In genomic region chr22:29306175-29306829, GRCh38 we compare ENCODE assay signal across 8 cellular contexts. TPM values are rescaled to one million over a fixed set of nuclear protein-coding genes. Genes with fewer than 3 reads are reported as not detected.
DNase-seq lines count a peak whose midpoint lies in the region; ATAC-seq and TF ChIP-seq lines count a peak whose summit lies in the region.

Gene GAS2L1, plus strand, starts transcription at chr22:29306650. Its CDS starts 1,456 bp downstream, at chr22:29308106.

- H3K36me3 ChIP-seq in A673 (ENCODE audit: insufficient read depth, low read length, poor library complexity, severe bottlenecking) (no peaks in the 10 kb centered on the region), mesendoderm (ENCODE audit: control insufficient read depth, insufficient read depth, low read length) (no peaks in the 10 kb centered on the region)

- no peaks in the 10 kb centered on the region for H3K9me3 Mint-ChIP-seq in activated CD8-positive, alpha-beta T cell treated with anti-CD3 and anti-CD28 coated beads, Interleukin-2, amount 10 ng/mL, durations not matched to agents 7 days and 5 days (ENCODE audit: insufficient read depth)

- H4K5ac ChIP-seq in mesendoderm (ENCODE audit: low read length) = no peak within 1 kb of the TSS

- no peaks in the 10 kb centered on the region for H3K79me2 ChIP-seq in mesendoderm (ENCODE audit: control insufficient read depth, insufficient read depth, low read length)

- peak within 1 kb of the TSS; percentile 96 for H2BK5ac ChIP-seq in mesendoderm (ENCODE audit: low read length)

- H3K56ac ChIP-seq in mesendoderm (ENCODE audit: low read length) = peak within 1 kb of the TSS; percentile 90

- peak within 1 kb of the TSS; percentile 68 for H4K8ac ChIP-seq in mesendoderm (ENCODE audit: low read depth, low read length)

- no TSS peak for BruUV-seq in A673 (replicated peaks; lab: Mats Ljungman, UMichigan)

- peak within 1 kb of the TSS; percentile 65 for H3K27ac Mint-ChIP-seq in activated CD8-positive, alpha-beta T cell treated with anti-CD3 and anti-CD28 coated beads, Interleukin-2, amount 10 ng/mL, durations not matched to agents 7 days and 5 days

- H3K23ac ChIP-seq in mesendoderm (ENCODE audit: low read length) = peak within 1 kb of the TSS; percentile 99

- CTCF ChIA-PET in A673 (lab: Charles Lee) = interaction anchor here (0.5 to 0.7 kb wide), 2 partner anchors 11 to 1890 kb away, joined by 4 to 8 read pairs; no protein-coding TSS in a partner anchor
- CTCF ChIA-PET in activated CD8-positive, alpha-beta T cell treated with anti-CD3 and anti-CD28 coated beads, Interleukin-2, amount 10 ng/mL, durations not matched to agents 7 days and 5 days (lab: Charles Lee) = interaction anchor here (0.6 to 1.0 kb wide), 4 partner anchors 11 to 80 kb away, joined by 3 read pairs; no protein-coding TSS in a partner anchor

- peak within 1 kb of the TSS; percentile 91 for H3K18ac ChIP-seq in mesendoderm (ENCODE audit: low read length)

- H3K9ac ChIP-seq in mesendoderm (ENCODE audit: low read length) = peak within 1 kb of the TSS; percentile 77

- H3K27ac ChIP-seq in A673 (ENCODE audit: low read depth, low read length, poor library complexity, severe bottlenecking) = peak within 1 kb of the TSS; percentile 83
- H3K27ac ChIP-seq in epithelial cell of prostate = peak within 1 kb of the TSS; percentile 42
- H3K27ac ChIP-seq in mesendoderm (ENCODE audit: low read depth, low read length) = peak within 1 kb of the TSS; percentile 99

- H3K4me2 ChIP-seq in mesendoderm (ENCODE audit: low read length) = peak within 1 kb of the TSS; percentile 84

- peak within 1 kb of the TSS; percentile 39 for H2BK15ac ChIP-seq in mesendoderm (replicated peaks; ENCODE audit: low read depth)

- H3K4me1 Mint-ChIP-seq in activated CD8-positive, alpha-beta T cell treated with anti-CD3 and anti-CD28 coated beads, Interleukin-2, amount 10 ng/mL, durations not matched to agents 7 days and 5 days (ENCODE audit: low read depth) = peaks cover 43% of the 10 kb centered on the region

- POLR2A ChIA-PET in A673 (lab: Charles Lee; ENCODE audit: low non-redundant PET) = interaction anchor here (0.6 kb wide), 1 partner anchor 849 kb away, joined by 7 read pairs; no protein-coding TSS in a partner anchor
- POLR2A ChIA-PET in activated CD8-positive, alpha-beta T cell treated with anti-CD3 and anti-CD28 coated beads, Interleukin-2, amount 10 ng/mL, durations not matched to agents 7 days and 5 days (lab: Charles Lee) = interaction anchor here (0.7 to 1.6 kb wide), 2 partner anchors 37 to 38 kb away, joined by 3 read pairs; partner anchors contain the start of gene EWSR1

- peak within 1 kb of the TSS; percentile 98 for H2AK5ac ChIP-seq in mesendoderm (ENCODE audit: low read length)

- H3K4me1 ChIP-seq in A673 (ENCODE audit: insufficient read depth, low read length, poor library complexity, severe bottlenecking) (peaks cover 22% of the 10 kb centered on the region), mesendoderm (ENCODE audit: control insufficient read depth, low read depth, low read length) (peaks cover 5% of the 10 kb centered on the region)

- intact Hi-C loops in A673 (cut with micrococcal nuclease; ENCODE audit: unreplicated experiment) = no loop called here

- H3K4me3 ChIP-seq in A673 (ENCODE audit: low read depth, low read length, poor library complexity, severe bottlenecking) (peak within 1 kb of the TSS; percentile 60), GM08714 (ENCODE audit: low read length) (peak within 1 kb of the TSS; percentile 10; the same call in 1 of the 2 replicates), mesendoderm (ENCODE audit: low read length) (peak within 1 kb of the TSS; percentile 42)

- H3K9me3 ChIP-seq in A673 (ENCODE audit: low read depth, low read length, poor library complexity, severe bottlenecking) = no peaks in the 10 kb centered on the region

- H3K27me3 ChIP-seq in A673 (replicated peaks; ENCODE audit: insufficient read depth, low read depth, low read length, poor library complexity) = no peaks in the 10 kb centered on the region
- no peaks in the 10 kb centered on the region for H3K27me3 ChIP-seq in mesendoderm (ENCODE audit: insufficient read depth, low read length, poor library complexity)

- TF ChIP-seq CTCF in A673 (conservative IDR thresholded peaks at IDR 0.05; ENCODE audit: low read depth, low read length) = peak; percentile 38; the same call in 1 of the 2 replicates

- H2BK120ac ChIP-seq in mesendoderm (ENCODE audit: low read depth, low read length) = peak within 1 kb of the TSS; percentile 31

- DNase-seq in A673 (ENCODE audit: low spot score) (peak; percentile 85), NCI-H2196 treated with DMSO at 0.1 percent for 48 hours (lab: John Stamatoyannopoulos, UW; ENCODE audit: unreplicated experiment) (peak; percentile 19), epithelial cell of prostate (ENCODE audit: low read depth, low spot score) (no peak), mesendoderm (peak; percentile 92), stromal cell of bone marrow (ENCODE audit: low read depth) (peak; percentile 68), NCI-H1048 (lab: John Stamatoyannopoulos, UW) (no peak)
- peak; percentile 74 for DNase-seq in activated CD8-positive, alpha-beta T cell treated with anti-CD3 and anti-CD28 coated beads, Interleukin-2, amount 10 ng/mL, durations not matched to agents 7 days and 5 days

- peaks cover 1% of the 10 kb centered on the region for H3K36me3 Mint-ChIP-seq in activated CD8-positive, alpha-beta T cell treated with anti-CD3 and anti-CD28 coated beads, Interleukin-2, amount 10 ng/mL, durations not matched to agents 7 days and 5 days (ENCODE audit: low read depth)

- peak within 1 kb of the TSS; percentile 60 for H3K4ac ChIP-seq in mesendoderm (ENCODE audit: low read depth, low read length)

- peak; percentile 48 for ATAC-seq in activated CD8-positive, alpha-beta T cell treated with anti-CD3 and anti-CD28 coated beads, Interleukin-2, amount 10 ng/mL, durations not matched to agents 7 days and 5 days

- peak within 1 kb of the TSS; percentile 75 for H3K4me3 Mint-ChIP-seq in activated CD8-positive, alpha-beta T cell treated with anti-CD3 and anti-CD28 coated beads, Interleukin-2, amount 10 ng/mL, durations not matched to agents 7 days and 5 days

- WGBS in mesendoderm (ENCODE audit: extremely low coverage, insufficient coverage, low lambda C conversion rate) = no CpG with 5 or more reads among the region's 40 CpGs

- no peaks in the 10 kb centered on the region for H3K79me1 ChIP-seq in mesendoderm (ENCODE audit: low read length)

- H3K27me3 Mint-ChIP-seq in activated CD8-positive, alpha-beta T cell treated with anti-CD3 and anti-CD28 coated beads, Interleukin-2, amount 10 ng/mL, durations not matched to agents 7 days and 5 days (ENCODE audit: low read depth) = peaks cover 15% of the 10 kb centered on the region

RNA-seq across cellular contexts. Expression of gene GAS2L1, which starts in this region (rescaled TPM):
- 22.7 TPM in 2 replicates for total RNA-seq in A673 (2021)
- total RNA-seq in activated CD8-positive, alpha-beta T cell treated with anti-CD3 and anti-CD28 coated beads, Interleukin-2, amount 10 ng/mL, durations not matched to agents 7 days and 5 days = 10 to 100 TPM; 10.9 to 11.4 TPM
- 12.6 TPM for polyA plus RNA-seq in mesendoderm (2013, experiment 1 of 2)
- 12.0 TPM for polyA plus RNA-seq in mesendoderm (2013, experiment 2 of 2)

Comparison
In these comparisons a context has a peak if more than half of its experiments do, and no peak if none do; other contexts are left out.
1. DNase-seq: peak in A673 (single experiment), NCI-H2196 treated with DMSO at 0.1 percent for 48 hours (single experiment), activated CD8-positive, alpha-beta T cell treated with anti-CD3 and anti-CD28 coated beads, Interleukin-2, amount 10 ng/mL, durations not matched to agents 7 days and 5 days (single experiment), mesendoderm (single experiment) and stromal cell of bone marrow (single experiment); none in epithelial cell of prostate (single experiment) and NCI-H1048 (single experiment).
2. H3K27ac ChIP-seq: peak in every context shown above with its lines; median percentile 99 in mesendoderm; 83 in A673; 42 in epithelial cell of prostate.
3. H3K4me3 ChIP-seq: peak in every context shown above with its lines; median percentile 60 in A673; 42 in mesendoderm; 10 in GM08714.